Comparison of ENCODE assay signal across 9 cellular contexts in the genomic region with DNA sequence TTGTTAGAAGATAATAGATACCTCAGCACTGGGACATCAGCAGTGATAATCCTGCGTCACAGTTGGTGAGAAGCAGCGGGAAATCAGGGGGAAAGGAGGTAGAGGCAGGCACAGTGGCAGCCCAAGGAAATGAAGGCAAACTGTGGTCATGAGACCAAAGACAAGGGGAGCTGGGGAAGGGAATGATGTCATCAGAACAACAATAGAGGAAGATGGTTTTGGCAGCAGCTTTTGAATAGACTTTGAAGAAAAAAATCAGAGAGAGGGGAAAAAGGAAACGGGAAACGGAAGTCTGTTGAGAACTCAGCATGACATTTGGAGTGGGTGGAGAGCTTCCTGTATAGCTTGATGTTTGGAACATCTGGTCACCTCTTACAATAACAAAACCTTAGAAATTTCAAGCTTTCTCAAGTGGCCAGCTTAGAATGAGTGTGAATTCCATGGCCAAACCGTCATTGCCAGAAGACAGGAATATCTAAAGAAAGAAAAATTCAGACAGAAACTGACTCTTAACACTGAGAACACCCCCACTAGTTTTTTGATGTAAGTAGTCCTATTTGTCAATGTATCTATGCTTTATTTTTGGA. TPM values are rescaled to one million over a fixed set of nuclear protein-coding genes. Genes with fewer than 3 reads are reported as not detected.
DNase-seq lines count a peak whose midpoint lies in the region; ATAC-seq, FAIRE-seq and TF ChIP-seq lines count a peak whose summit lies in the region.
"Had no signal": no experiment of that assay in that cellular context is flagged by ENCODE, and none has a peak within 500 bp of the region (broad histone marks: within the 10 kb centered on the region; RNA-seq: fewer than 3 reads in every experiment).

No MANE protein-coding gene starts in this region.

- intact Hi-C loops in endothelial cell of umbilical vein (cut with micrococcal nuclease): loop anchor here (1.0 to 10.0 kb wide), 8 partner anchors 15 to 406 kb away; partner anchors contain the start of genes ENOSF1 and TYMS
- intact Hi-C loops in psoas muscle (cut with DNase I): loop anchor here (1.0 to 10.0 kb wide), 3 partner anchors 88 to 206 kb away; no protein-coding TSS in a partner anchor

- DNase-seq in SK-MEL-5 (ENCODE audit: low read depth, low spot score) (peak; percentile 38), endothelial cell of umbilical vein (ENCODE audit: low read depth, low spot score) (peak; percentile 96), psoas muscle (no peak), AG08395 (ENCODE audit: low spot score) (no peak), ecto neural progenitor cell (ENCODE audit: low spot score) (no peak)

- H3K9me3 ChIP-seq in BLaER1 treated with 17β-estradiol and CSF1 and Interleukin-3, amounts not matched to agents 10 nM and 100 nM (replicated peaks in 1 of 11): no peaks in the 10 kb centered on the region
- H3K9me3 ChIP-seq in endothelial cell of umbilical vein (replicated peaks; ENCODE audit: control insufficient read depth, insufficient read depth, low read length) (no peaks in the 10 kb centered on the region), psoas muscle (no peaks in the 10 kb centered on the region)
- H3K9me3 ChIP-seq: neutrophil had no signal

- TF ChIP-seq POLR2A in endothelial cell of umbilical vein (IDR thresholded peaks at IDR 0.05; ENCODE audit: low read depth, low read length): peak; percentile 60

- H2AFZ ChIP-seq in endothelial cell of umbilical vein (ENCODE audit: low read depth, low read length): peak overlapping the region; percentile 55

- H3K4me2 ChIP-seq in BLaER1 treated with 17β-estradiol and CSF1 and Interleukin-3, amounts not matched to agents 10 nM and 100 nM: peak overlapping the region; percentile 57 to 85 (median 78)
- H3K4me2 ChIP-seq in endothelial cell of umbilical vein (ENCODE audit: insufficient read depth, low read length): peak overlapping the region; percentile 76

- ATAC-seq in GM18867 (IDR thresholded peaks at IDR 0.05; ENCODE audit: unreplicated experiment) (peak; percentile 54), HG03139 (IDR thresholded peaks at IDR 0.05; ENCODE audit: unreplicated experiment) (peak; percentile 63), psoas muscle (peak in 2 of 4 donors; percentile 43 to 65)

- CTCF ChIA-PET in endothelial cell of umbilical vein (lab: Charles Lee): interaction anchor here (0.6 to 14.4 kb wide), 62 partner anchors 9 to 1717 kb away, joined by 3 to 652 read pairs (median 6); partner anchors contain the start of genes ENOSF1, TYMS and YES1

- in situ Hi-C loops in SK-MEL-5 (cut with HindIII; ENCODE audit: low pct_unique_long_range_greater_than_20kb, low sequenced_read_pairs): loop anchor here (10.0 kb wide), 1 partner anchor 96 kb away; no protein-coding TSS in a partner anchor

- POLR2A ChIA-PET in endothelial cell of umbilical vein (lab: Charles Lee): interaction anchor here (0.9 to 1.4 kb wide), 5 partner anchors 16 to 118 kb away, joined by 3 to 9 read pairs (median 5); partner anchors contain the start of genes ENOSF1 and YES1

- H3K4me3 ChIP-seq in BLaER1 treated with 17β-estradiol and CSF1 and Interleukin-3, amounts not matched to agents 10 nM and 100 nM: peak overlapping the region in 5 of 10 experiments; percentile 10 to 33 (median 26); a peak in 5 of 20 replicates
- H3K4me3 ChIP-seq in endothelial cell of umbilical vein (replicated peaks in 1 of 3; ENCODE audit: insufficient read depth in 1 of 3, low read depth in 1 of 3, low read length in 3 of 3) (peak overlapping the region in 1 of 3 experiments; percentile 25), psoas muscle (no peak overlapping the region)

- no peaks in the 10 kb centered on the region for H3K36me3 ChIP-seq in BLaER1 treated with 17β-estradiol and CSF1 and Interleukin-3, amounts not matched to agents 10 nM and 100 nM
- no peaks in the 10 kb centered on the region for H3K36me3 ChIP-seq in endothelial cell of umbilical vein (ENCODE audit: control insufficient read depth in 2 of 2, extremely low read depth in 1 of 2, insufficient read depth in 2 of 2, low read length in 2 of 2)
- H3K36me3 ChIP-seq in psoas muscle (ENCODE audit: insufficient read depth in 1 of 2, low read depth in 1 of 2): no peaks in the 10 kb centered on the region
- H3K36me3 ChIP-seq: neutrophil had no signal

- 22 to 34% (median 30%) methylated on average over 5 of the region's 5 CpGs for WGBS in psoas muscle, 3 donors

- peaks cover 0 to 3% (median 0%) of the 10 kb centered on the region in 11 experiments; a peak in 1 of 22 replicates for H4K20me1 ChIP-seq in BLaER1 treated with 17β-estradiol and CSF1 and Interleukin-3, amounts not matched to agents 10 nM and 100 nM
- H4K20me1 ChIP-seq in endothelial cell of umbilical vein (replicated peaks; ENCODE audit: control insufficient read depth, extremely low read depth, insufficient read depth, low read length): no peaks in the 10 kb centered on the region

- H3K27ac ChIP-seq in BLaER1 treated with 17β-estradiol and CSF1 and Interleukin-3, amounts not matched to agents 10 nM and 100 nM: peak overlapping the region; percentile 50 to 89 (median 74); a peak in 21 of 22 replicates
- peak overlapping the region; percentile 91 for H3K27ac ChIP-seq in endothelial cell of umbilical vein (ENCODE audit: insufficient read depth, low read depth, low read length)
- H3K27ac ChIP-seq in psoas muscle: peak overlapping the region; percentile 0
- H3K27ac ChIP-seq: neutrophil had no signal

- H3K4me1 ChIP-seq in BLaER1 treated with 17β-estradiol and CSF1 and Interleukin-3, amounts not matched to agents 10 nM and 100 nM: peaks cover 22 to 37% (median 27%) of the 10 kb centered on the region in 10 experiments
- H3K4me1 ChIP-seq in endothelial cell of umbilical vein (ENCODE audit: control insufficient read depth, extremely low read depth, insufficient read depth, low read length) (peaks cover 16% of the 10 kb centered on the region), psoas muscle (peaks cover 3% of the 10 kb centered on the region)

- H3K9ac ChIP-seq in BLaER1 treated with 17β-estradiol and CSF1 and Interleukin-3, amounts not matched to agents 10 nM and 100 nM: peak overlapping the region in 10 of 11 experiments; percentile 31 to 80 (median 58); a peak in 19 of 22 replicates
- H3K9ac ChIP-seq in endothelial cell of umbilical vein (replicated peaks; ENCODE audit: extremely low read depth, insufficient read depth, low read length): peak overlapping the region; percentile 80

- BruUV-seq in endothelial cell of umbilical vein (replicated peaks; lab: Mats Ljungman, UMichigan): no TSS peak

- dilution Hi-C loops in endothelial cell of umbilical vein (cut with MboI; ENCODE audit: extremely low pct_ligation_motif_present, low sequenced_read_pairs): loop anchor here (25.0 kb wide), 1 partner anchor 93 kb away; no protein-coding TSS in a partner anchor

- FAIRE-seq in endothelial cell of umbilical vein (lab: Jason Lieb, UNC): peak; percentile 96

- H3K79me2 ChIP-seq in endothelial cell of umbilical vein (ENCODE audit: control insufficient read depth, insufficient read depth, low read length): no peaks in the 10 kb centered on the region

- TF ChIP-seq CTCF in endothelial cell of umbilical vein (IDR thresholded peaks at IDR 0.05; ENCODE audit: extremely low read depth in 1 of 2, insufficient read depth in 1 of 2, low read depth in 1 of 2, low read length in 2 of 2): no peak
- no peak for TF ChIP-seq CTCF in psoas muscle (IDR thresholded peaks at IDR 0.05)

- H3K9me1 ChIP-seq in endothelial cell of umbilical vein (replicated peaks; ENCODE audit: control insufficient read depth, extremely low read depth, insufficient read depth, low read length): no peaks in the 10 kb centered on the region

- H3K27me3 ChIP-seq in BLaER1 treated with 17β-estradiol and CSF1 and Interleukin-3, amounts not matched to agents 10 nM and 100 nM: no peaks in the 10 kb centered on the region
- no peaks in the 10 kb centered on the region for H3K27me3 ChIP-seq in endothelial cell of umbilical vein (ENCODE audit: control insufficient read depth in 2 of 2, insufficient read depth in 2 of 2, low read length in 2 of 2)
- H3K27me3 ChIP-seq in psoas muscle (ENCODE audit: insufficient read depth in 3 of 3, low read length in 2 of 3): no peaks in the 10 kb centered on the region

TF ChIP-seq in endothelial cell of umbilical vein, 7 proteins besides CTCF, POLR2A, EP300 and RAD21:
- TF ChIP-seq JUN (IDR thresholded peaks at IDR 0.05; ENCODE audit: borderline replicate concordance, insufficient read depth, insufficient read length, low read depth) (peak; percentile 93), MYC (IDR thresholded peaks at IDR 0.05; ENCODE audit: low read depth, low read length) (no peak), POLR2AphosphoS5 (IDR thresholded peaks at IDR 0.05; ENCODE audit: insufficient read depth, low read depth, low read length) (peak; percentile 90), EZH2 (IDR thresholded peaks at IDR 0.05; ENCODE audit: borderline replicate concordance, low read depth, low read length, severe bottlenecking) (no peak), MAX (IDR thresholded peaks at IDR 0.05; ENCODE audit: insufficient read depth, insufficient read length) (no peak), GATA2 (IDR thresholded peaks at IDR 0.05; ENCODE audit: insufficient read depth, insufficient read length, low read depth, low read length) (peak; percentile 75), FOS (IDR thresholded peaks at IDR 0.05; ENCODE audit: borderline replicate concordance, insufficient read depth, low read length) (peak; percentile 76)

RNA-seq across cellular contexts. Expression of gene YES1, which starts 18.4 kb away (rescaled TPM):
- total RNA-seq in SK-MEL-5 (2014; rRNA removed; shearing (Covaris generic)): 50.9 and 54.1 TPM in 2 replicates
- polyA plus RNA-seq in SK-MEL-5 (2015; cell fraction: cytosol; rRNA removed): 55.9 and 87.8 TPM in 2 replicates
- polyA plus RNA-seq in SK-MEL-5 (2015; cell fraction: nucleus; rRNA removed): 8.4 and 30.5 TPM in 2 replicates
- total RNA-seq in endothelial cell of umbilical vein (79.5 and 92.3 TPM in 2 replicates), psoas muscle (10 to 100 TPM; 12.2 to 29.5 (median 18.3) TPM)
- polyA plus RNA-seq in endothelial cell of umbilical vein (12.6 and 16.5 TPM in 2 replicates), psoas muscle (10 to 100 TPM in 2 of 3 donors, 1 to 10 TPM in 1; 8.7 to 14.6 (median 10.7) TPM)
- polyA plus RNA-seq in endothelial cell of umbilical vein (2011; cell fraction: cytosol; rRNA removed): 21.8 TPM in 2 replicates
- 21.1 and 22.8 TPM in 2 replicates for polyA plus RNA-seq in endothelial cell of umbilical vein (2011; cell fraction: nucleus; rRNA removed)
- polyA plus RNA-seq in endothelial cell of umbilical vein (2012): 33.8 and 60.1 TPM in 2 replicates
- 44.8 and 59.8 TPM in 2 replicates for polyA minus RNA-seq in endothelial cell of umbilical vein
- 20.6 TPM for polyA minus RNA-seq in endothelial cell of umbilical vein (2011; cell fraction: cytosol; rRNA and poly(A)+ RNA removed)
- 15.7 and 28.6 TPM in 2 replicates for polyA minus RNA-seq in endothelial cell of umbilical vein (2011; cell fraction: nucleus; rRNA and poly(A)+ RNA removed)

Comparison
In these comparisons a context has a peak if more than half of its experiments do, and no peak if none do; other contexts are left out.
1. H3K27ac ChIP-seq: peak in every context shown above with its lines; median percentile 91 in endothelial cell of umbilical vein; 74 in BLaER1 treated with 17β-estradiol and CSF1 and Interleukin-3, amounts not matched to agents 10 nM and 100 nM; 0 in psoas muscle.
2. DNase-seq: peak in SK-MEL-5 (single experiment) and endothelial cell of umbilical vein (single experiment); none in psoas muscle (0 of 2), AG08395 (single experiment) and ecto neural progenitor cell (single experiment).